Comparison of ENCODE assay signal across 21 cellular contexts in the genomic region with DNA sequence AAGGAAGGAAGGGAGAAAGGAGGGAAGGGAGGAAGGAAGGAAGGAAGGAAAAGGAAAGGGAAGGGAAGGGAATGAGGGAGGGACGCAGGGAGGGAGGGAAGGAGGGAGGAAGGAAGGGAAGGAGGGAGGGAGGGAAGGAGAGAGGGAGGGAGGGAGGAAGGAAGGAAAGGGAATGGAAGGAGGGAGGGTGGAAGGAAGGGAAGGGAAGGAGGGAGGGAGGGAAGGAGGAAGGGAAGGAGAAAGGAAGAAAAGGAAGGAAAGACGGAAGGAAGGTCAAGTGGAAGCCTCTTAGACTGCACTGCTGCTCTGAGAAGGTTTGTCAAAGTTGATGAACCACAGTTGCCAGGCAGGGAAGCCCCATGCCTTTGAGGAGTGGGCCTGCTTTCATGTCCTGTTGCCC.
DNase-seq lines count a peak whose midpoint lies in the region; ATAC-seq, FAIRE-seq and TF ChIP-seq lines count a peak whose summit lies in the region.
"Had no signal": no experiment of that assay in that cellular context is flagged by ENCODE, and none has a peak within 500 bp of the region (broad histone marks: within the 10 kb centered on the region; RNA-seq: fewer than 3 reads in every experiment).

No MANE protein-coding gene starts in this region.

- H3K27ac ChIP-seq in HepG2 (ENCODE audit: extremely low read length, insufficient read depth, low read length), result no peak overlapping the region
- H3K27ac ChIP-seq in right lobe of liver, result no peak overlapping the region
- H3K27ac ChIP-seq in mesenchymal stem cell (ENCODE audit: low read length, poor library complexity, severe bottlenecking), result no peak overlapping the region
- H3K27ac ChIP-seq: 22Rv1; A549; BLaER1 treated with 17β-estradiol and CSF1 and Interleukin-3, amounts not matched to agents 10 nM and 100 nM; C4-2B had no signal

- POLR2A ChIA-PET in HepG2 (lab: Yijun Ruan, JAX), result no interaction called here

- no peaks in the 10 kb centered on the region for H3K36me3 Mint-ChIP-seq in T-helper 17 cell (ENCODE audit: low read depth)
- H3K36me3 Mint-ChIP-seq: CD8-positive, alpha-beta T cell had no signal

- DNase-seq in HepG2 (ENCODE audit: low spot score), result no peak
- no peak for DNase-seq in right lobe of liver
- no peak for DNase-seq in mesenchymal stem cell
- no peak for DNase-seq in KBM-7
- no peak for DNase-seq in T-helper 17 cell
- DNase-seq: AML-193; Caco-2; Calu3; CD4-positive, alpha-beta T cell; CD8-positive, alpha-beta T cell; DMS79 treated with DMSO at 0.1 percent for 48 hours; GF-D8 had no signal

- no peak for TF ChIP-seq CTCF in HepG2 (CRISPR knock-in tag; IDR thresholded peaks at IDR 0.05)
- TF ChIP-seq CTCF in right lobe of liver (IDR thresholded peaks at IDR 0.05), result no peak

- FAIRE-seq in HepG2 (lab: Jason Lieb, UNC), result no peak
- FAIRE-seq: A549, D721Med, G401.6, GM12891, GM19239 had no signal

- no peaks in the 10 kb centered on the region for H3K27me3 ChIP-seq in HepG2 (ENCODE audit: control insufficient read depth in 1 of 2, insufficient read depth in 2 of 2, low read length in 2 of 2)
- no peaks in the 10 kb centered on the region for H3K27me3 ChIP-seq in right lobe of liver
- H3K27me3 ChIP-seq in mesenchymal stem cell (ENCODE audit: control insufficient read depth in 1 of 2, insufficient read depth in 1 of 2, low read length in 2 of 2), result no peaks in the 10 kb centered on the region
- H3K27me3 ChIP-seq: BLaER1 treated with 17β-estradiol and CSF1 and Interleukin-3, amounts not matched to agents 10 nM and 100 nM had no signal

- H2AFZ ChIP-seq in HepG2 (ENCODE audit: low read length) (no peak overlapping the region), mesenchymal stem cell (ENCODE audit: low read depth, low read length) (no peak overlapping the region)

- peak overlapping the region; percentile 64 for H4K91ac ChIP-seq in mesenchymal stem cell (ENCODE audit: low read length)

- no peak overlapping the region for H3K27ac Mint-ChIP-seq in T-helper 17 cell
- H3K27ac Mint-ChIP-seq: B cell; CD4-positive, alpha-beta T cell; CD8-positive, alpha-beta T cell had no signal

- H3K36me3 ChIP-seq in HepG2 (replicated peaks in 1 of 2; ENCODE audit: control insufficient read depth in 1 of 2, insufficient read depth in 2 of 2, low read length in 2 of 2), result no peaks in the 10 kb centered on the region
- no peaks in the 10 kb centered on the region for H3K36me3 ChIP-seq in right lobe of liver
- no peaks in the 10 kb centered on the region for H3K36me3 ChIP-seq in mesenchymal stem cell (ENCODE audit: control insufficient read depth in 1 of 2, insufficient read depth in 2 of 2, low read depth in 1 of 2, low read length in 2 of 2)
- H3K36me3 ChIP-seq: BLaER1 treated with 17β-estradiol and CSF1 and Interleukin-3, amounts not matched to agents 10 nM and 100 nM had no signal

- no peak overlapping the region for H2AK5ac ChIP-seq in mesenchymal stem cell (ENCODE audit: low read length, severe bottlenecking)

- no peak overlapping the region for H3K14ac ChIP-seq in mesenchymal stem cell (ENCODE audit: low read length in 2 of 2)

- ATAC-seq in HepG2, result no peak
- ATAC-seq in right lobe of liver, result no peak
- no peak for ATAC-seq in T-helper 17 cell
- ATAC-seq: A549; CD8-positive, alpha-beta T cell had no signal

- TF ChIP-seq EP300 in HepG2 (IDR thresholded peaks at IDR 0.05; ENCODE audit: low read depth in 2 of 2, low read length in 2 of 2) (no peak), HepG2 (CRISPR knock-in tag; IDR thresholded peaks at IDR 0.05; ENCODE audit: borderline replicate concordance) (no peak)

- 3% methylated on average over 2 of the region's 2 CpGs for WGBS in HepG2 (ENCODE audit: low lambda C conversion rate)
- 48% methylated on average over 2 of the region's 2 CpGs for WGBS in right lobe of liver (ENCODE audit: insufficient coverage, low coverage, low lambda C conversion rate, missing lambda C conversion rate)
- WGBS in mesenchymal stem cell, result 92% methylated on average over 2 of the region's 2 CpGs

- no peak overlapping the region for H2BK120ac ChIP-seq in mesenchymal stem cell (ENCODE audit: low read depth, low read length)

- H3K4ac ChIP-seq in mesenchymal stem cell (ENCODE audit: low read depth in 1 of 2, low read length in 2 of 2), result peak overlapping the region in 1 of 2 experiments; percentile 58

- H4K20me1 ChIP-seq in HepG2 (ENCODE audit: insufficient read depth, low read length), result no peaks in the 10 kb centered on the region
- H4K20me1 ChIP-seq: BLaER1 treated with 17β-estradiol and CSF1 and Interleukin-3, amounts not matched to agents 10 nM and 100 nM had no signal

- H3K9me3 ChIP-seq in HepG2 (ENCODE audit: low read length), result peaks cover 37% of the 10 kb centered on the region; the same call in 1 of the 2 replicates
- H3K9me3 ChIP-seq in right lobe of liver, result no peaks in the 10 kb centered on the region
- H3K9me3 ChIP-seq in mesenchymal stem cell (ENCODE audit: control insufficient read depth, low read length), result peaks cover 12% of the 10 kb centered on the region
- peaks cover under 1% of the 10 kb centered on the region for H3K9me3 ChIP-seq in T-helper 17 cell (ENCODE audit: control insufficient read depth, low read length, poor library complexity, severe bottlenecking)
- H3K9me3 ChIP-seq: A549, Caco-2 had no signal

- no peak overlapping the region for H3K4me3 Mint-ChIP-seq in T-helper 17 cell
- H3K4me3 Mint-ChIP-seq: B cell; CD4-positive, alpha-beta T cell; CD8-positive, alpha-beta T cell had no signal

- TF ChIP-seq POLR2A in HepG2 (IDR thresholded peaks at IDR 0.05; ENCODE audit: insufficient read depth in 1 of 2, low read depth in 2 of 2, low read length in 2 of 2), result no peak
- no peak for TF ChIP-seq POLR2A in right lobe of liver (IDR thresholded peaks at IDR 0.05)

- intact Hi-C loops in HepG2 (cut with micrococcal nuclease; ENCODE audit: unreplicated experiment) (no loop called here), right lobe of liver (cut with DNase I) (no loop called here)

- H3K79me2 ChIP-seq in HepG2 (ENCODE audit: insufficient read depth, low read length), result no peaks in the 10 kb centered on the region

- H3K9ac ChIP-seq in HepG2 (ENCODE audit: insufficient read depth, low read depth, low read length) (no peak overlapping the region), mesenchymal stem cell (ENCODE audit: low read length) (no peak overlapping the region)
- H3K9ac ChIP-seq: BLaER1 treated with 17β-estradiol and CSF1 and Interleukin-3, amounts not matched to agents 10 nM and 100 nM had no signal

- no peak overlapping the region for H2BK15ac ChIP-seq in mesenchymal stem cell (ENCODE audit: low read depth, poor library complexity, severe bottlenecking)

- no peaks in the 10 kb centered on the region for H3K4me1 ChIP-seq in HepG2 (ENCODE audit: insufficient read depth, low read length)
- H3K4me1 ChIP-seq in right lobe of liver, result no peaks in the 10 kb centered on the region
- no peaks in the 10 kb centered on the region for H3K4me1 ChIP-seq in mesenchymal stem cell (ENCODE audit: control insufficient read depth, insufficient read depth, low read depth, low read length)
- H3K4me1 ChIP-seq: A549; BLaER1 treated with 17β-estradiol and CSF1 and Interleukin-3, amounts not matched to agents 10 nM and 100 nM; Caco-2 had no signal

- in situ Hi-C loops in HepG2 (cut with HindIII; ENCODE audit: extremely low pct_ligation_motif_present, low pct_unique_long_range_greater_than_20kb), result no loop called here
- in situ Hi-C loops in KBM-7 (cut with MboI; ENCODE audit: low pct_unique_long_range_greater_than_20kb, low sequenced_read_pairs), result no loop called here

- CTCF ChIA-PET in HepG2 (lab: Yijun Ruan, JAX; ENCODE audit: low intra/inter-chr PET ratio, low total read pairs), result no interaction called here

- no peaks in the 10 kb centered on the region for H3K4me1 Mint-ChIP-seq in T-helper 17 cell
- H3K4me1 Mint-ChIP-seq: B cell had no signal

- peak overlapping the region in 1 of 2 experiments; percentile 6 for H2BK12ac ChIP-seq in mesenchymal stem cell (ENCODE audit: low read length in 2 of 2)

- peaks cover 10% of the 10 kb centered on the region for H3K27me3 Mint-ChIP-seq in T-helper 17 cell
- H3K27me3 Mint-ChIP-seq: B cell; CD4-positive, alpha-beta T cell had no signal

- H2BK5ac ChIP-seq in mesenchymal stem cell (ENCODE audit: low read depth, low read length, poor library complexity, severe bottlenecking), result no peak overlapping the region

- H3K4me2 ChIP-seq in HepG2 (ENCODE audit: low read depth, low read length) (no peak overlapping the region), mesenchymal stem cell (ENCODE audit: low read length, poor library complexity, severe bottlenecking) (no peak overlapping the region)
- H3K4me2 ChIP-seq: A549; BLaER1 treated with 17β-estradiol and CSF1 and Interleukin-3, amounts not matched to agents 10 nM and 100 nM had no signal

- BruUV-seq in HepG2 (replicated peaks; lab: Mats Ljungman, UMichigan), result no TSS peak

- H4K8ac ChIP-seq in mesenchymal stem cell (ENCODE audit: low read length), result peak overlapping the region; percentile 32

- H3K4me3 ChIP-seq in HepG2 (replicated peaks in 1 of 3; ENCODE audit: insufficient read depth in 1 of 3, low read depth in 2 of 3, low read length in 3 of 3) (no peak overlapping the region), right lobe of liver (no peak overlapping the region), mesenchymal stem cell (ENCODE audit: insufficient read depth in 1 of 2, low read depth in 1 of 2, low read length in 2 of 2) (no peak overlapping the region)
- H3K4me3 ChIP-seq: A549; BLaER1 treated with 17β-estradiol and CSF1 and Interleukin-3, amounts not matched to agents 10 nM and 100 nM had no signal

- H3K23ac ChIP-seq in mesenchymal stem cell (ENCODE audit: low read length in 2 of 2), result no peak overlapping the region

- no peak for TF ChIP-seq RAD21 in HepG2 (CRISPR knock-in tag; IDR thresholded peaks at IDR 0.05)

- H3K18ac ChIP-seq in mesenchymal stem cell (ENCODE audit: low read depth in 1 of 2, low read length in 2 of 2), result peak overlapping the region in 1 of 2 experiments; percentile 28

- H3K79me1 ChIP-seq in mesenchymal stem cell (replicated peaks; ENCODE audit: low read length, poor library complexity, severe bottlenecking), result no peaks in the 10 kb centered on the region

TF ChIP-seq in HepG2, 621 proteins besides CTCF, POLR2A, EP300 and RAD21 (continues in another document):
- peak; percentile 55 for TF ChIP-seq ZNF282 (IDR thresholded peaks at IDR 0.05; ENCODE audit: partially characterized antibody)
- no peak for TF ChIP-seq ZNF550 (CRISPR knock-in tag; IDR thresholded peaks at IDR 0.05; ENCODE audit: borderline replicate concordance)
- no peak for TF ChIP-seq ZNF432 (CRISPR knock-in tag; IDR thresholded peaks at IDR 0.05; ENCODE audit: borderline replicate concordance)
- TF ChIP-seq FOXA1 (IDR thresholded peaks at IDR 0.05), result 0 out of 2 replicates have a peak, but pooled peaks have one; percentile 32
- no peak for TF ChIP-seq FOXA1 (CRISPR knock-in tag; IDR thresholded peaks at IDR 0.05)
- TF ChIP-seq RAD51 (IDR thresholded peaks at IDR 0.05; ENCODE audit: borderline replicate concordance), result 0 out of 2 replicates have a peak, but pooled peaks have one; percentile 5
- 0 out of 2 replicates have a peak, but pooled peaks have one; percentile 77 for TF ChIP-seq PCBP1 (IDR thresholded peaks at IDR 0.05; ENCODE audit: borderline replicate concordance, low read depth, low read length)
- TF ChIP-seq ZNF563 (CRISPR knock-in tag; IDR thresholded peaks at IDR 0.05), result no peak
- no peak for TF ChIP-seq TOPORS (CRISPR knock-in tag; IDR thresholded peaks at IDR 0.05)
